33 cellular contexts compared by ENCODE assay signal in genomic region chr7:28082071-28082470, GRCh38.
"Had no signal": no experiment of that assay in that cellular context is flagged by ENCODE, and none has a peak within 500 bp of the region (broad histone marks: within the 10 kb centered on the region; RNA-seq: fewer than 3 reads in every experiment).

No MANE protein-coding gene starts in this region.

- H3K27me3 ChIP-seq: ascending aorta, cardiac muscle cell had no signal

- H3K4me2 ChIP-seq: KMS-11 had no signal

- FAIRE-seq: RCC 7860, TTC549 had no signal

- H3K27ac ChIP-seq: ascending aorta, cardiac muscle cell, KMS-11 had no signal

- H3K4me3 Mint-ChIP-seq: activated CD4-positive, alpha-beta T cell treated with anti-CD3 and anti-CD28 coated beads, Interleukin-2, amount 10 ng/mL, durations not matched to agents 24 days and 14 days; activated CD8-positive, alpha-beta T cell treated with anti-CD3 and anti-CD28 coated beads for 36 hours; activated naive CD8-positive, alpha-beta T cell treated with anti-CD3 and anti-CD28 coated beads, Interleukin-2, amount 10 ng/mL, durations not matched to agents 7 days and 5 days; activated T-cell treated with anti-CD3 and anti-CD28 coated beads, Interleukin-2, amount 50 U/mL, for 72 hours; activated T-helper 17 cell treated with anti-CD3 and anti-CD28 coated beads, Interleukin-2, amount 50 U/mL, for 72 hours had no signal

- H3K27ac Mint-ChIP-seq: activated CD4-positive, alpha-beta T cell treated with anti-CD3 and anti-CD28 coated beads, Interleukin-2, amount 10 ng/mL, durations not matched to agents 24 days and 14 days; activated CD8-positive, alpha-beta T cell treated with anti-CD3 and anti-CD28 coated beads for 36 hours; activated naive CD8-positive, alpha-beta T cell treated with anti-CD3 and anti-CD28 coated beads, Interleukin-2, amount 10 ng/mL, durations not matched to agents 7 days and 5 days; activated T-cell treated with anti-CD3 and anti-CD28 coated beads, Interleukin-2, amount 50 U/mL, for 72 hours; activated T-helper 17 cell treated with anti-CD3 and anti-CD28 coated beads, Interleukin-2, amount 50 U/mL, for 72 hours had no signal

- H3K4me3 ChIP-seq: ascending aorta, cardiac muscle cell had no signal

- ATAC-seq: activated CD8-positive, alpha-beta T cell treated with anti-CD3 and anti-CD28 coated beads for 36 hours; activated T-cell treated with anti-CD3 and anti-CD28 coated beads, Interleukin-2, amount 50 U/mL, for 72 hours; activated T-helper 17 cell treated with anti-CD3 and anti-CD28 coated beads, Interleukin-2, amount 50 U/mL, for 72 hours; PC-3 had no signal

- H3K27me3 Mint-ChIP-seq: activated CD8-positive, alpha-beta T cell treated with anti-CD3 and anti-CD28 coated beads for 36 hours; activated naive CD8-positive, alpha-beta T cell treated with anti-CD3 and anti-CD28 coated beads, Interleukin-2, amount 10 ng/mL, durations not matched to agents 7 days and 5 days; activated T-helper 17 cell treated with anti-CD3 and anti-CD28 coated beads, Interleukin-2, amount 50 U/mL, for 72 hours had no signal

- DNase-seq: activated CD4-positive, alpha-beta T cell treated with anti-CD3 and anti-CD28 coated beads, Interleukin-2, amount 10 ng/mL, durations not matched to agents 24 days and 14 days; activated CD4-positive, alpha-beta T cell treated with anti-CD3 and anti-CD28 coated beads, Interleukin-2, amount 50 U/mL, for 4 hours; activated CD8-positive, alpha-beta T cell treated with anti-CD3 and anti-CD28 coated beads for 36 hours; activated effector memory CD4-positive, alpha-beta T cell treated with anti-CD3 and anti-CD28 coated beads, Interleukin-2, amount 50 U/mL, for 16 hours; activated naive CD4-positive, alpha-beta T cell; activated naive CD4-positive, alpha-beta T cell treated with anti-CD3 and anti-CD28 coated beads, Interleukin-2, amount 50 U/mL, for 16 hours; activated naive CD8-positive, alpha-beta T cell treated with anti-CD3 and anti-CD28 coated beads, Interleukin-2, amount 10 ng/mL, durations not matched to agents 7 days and 5 days; activated T-cell treated with anti-CD3 and anti-CD28 coated beads, Interleukin-2, amount 50 U/mL, for 1 hour; activated T-cell treated with anti-CD3 and anti-CD28 coated beads, Interleukin-2, amount 50 U/mL, for 72 hours; amygdala; MM.1S; MV-4-11; NCI-H1092 treated with DMSO at 0.1 percent for 48 hours; NCI-H1417; NCI-H146; NCI-H187; NCI-H2029 treated with DMSO at 0.1 percent for 48 hours; NCI-H2107; NCI-H2171; NCI-H510A; NCI-H526; NCI-H748 treated with DMSO at 0.1 percent for 48 hours; NK-92 treated with Interleukin-12 subunit alpha and Interleukin-12 subunit beta, amount 100 ng/mL, for 24 hours; PC-3; Right ventricle myocardium superior; SW 1271; T-helper 1 cell had no signal

- H3K36me3 Mint-ChIP-seq: activated naive CD8-positive, alpha-beta T cell treated with anti-CD3 and anti-CD28 coated beads, Interleukin-2, amount 10 ng/mL, durations not matched to agents 7 days and 5 days had no signal

- H3K9me3 ChIP-seq: ascending aorta had no signal

- H3K36me3 ChIP-seq: ascending aorta, cardiac muscle cell had no signal

- H3K4me1 Mint-ChIP-seq: activated CD4-positive, alpha-beta T cell treated with anti-CD3 and anti-CD28 coated beads, Interleukin-2, amount 10 ng/mL, durations not matched to agents 24 days and 14 days; activated T-helper 17 cell treated with anti-CD3 and anti-CD28 coated beads, Interleukin-2, amount 50 U/mL, for 72 hours had no signal

- H3K9me3 Mint-ChIP-seq: activated CD4-positive, alpha-beta T cell treated with anti-CD3 and anti-CD28 coated beads, Interleukin-2, amount 10 ng/mL, durations not matched to agents 24 days and 14 days; activated CD8-positive, alpha-beta T cell treated with anti-CD3 and anti-CD28 coated beads for 36 hours; activated naive CD8-positive, alpha-beta T cell treated with anti-CD3 and anti-CD28 coated beads, Interleukin-2, amount 10 ng/mL, durations not matched to agents 7 days and 5 days; activated T-cell treated with anti-CD3 and anti-CD28 coated beads, Interleukin-2, amount 50 U/mL, for 72 hours; activated T-helper 17 cell treated with anti-CD3 and anti-CD28 coated beads, Interleukin-2, amount 50 U/mL, for 72 hours had no signal
